8 cellular contexts compared by ENCODE assay signal in the genomic region with DNA sequence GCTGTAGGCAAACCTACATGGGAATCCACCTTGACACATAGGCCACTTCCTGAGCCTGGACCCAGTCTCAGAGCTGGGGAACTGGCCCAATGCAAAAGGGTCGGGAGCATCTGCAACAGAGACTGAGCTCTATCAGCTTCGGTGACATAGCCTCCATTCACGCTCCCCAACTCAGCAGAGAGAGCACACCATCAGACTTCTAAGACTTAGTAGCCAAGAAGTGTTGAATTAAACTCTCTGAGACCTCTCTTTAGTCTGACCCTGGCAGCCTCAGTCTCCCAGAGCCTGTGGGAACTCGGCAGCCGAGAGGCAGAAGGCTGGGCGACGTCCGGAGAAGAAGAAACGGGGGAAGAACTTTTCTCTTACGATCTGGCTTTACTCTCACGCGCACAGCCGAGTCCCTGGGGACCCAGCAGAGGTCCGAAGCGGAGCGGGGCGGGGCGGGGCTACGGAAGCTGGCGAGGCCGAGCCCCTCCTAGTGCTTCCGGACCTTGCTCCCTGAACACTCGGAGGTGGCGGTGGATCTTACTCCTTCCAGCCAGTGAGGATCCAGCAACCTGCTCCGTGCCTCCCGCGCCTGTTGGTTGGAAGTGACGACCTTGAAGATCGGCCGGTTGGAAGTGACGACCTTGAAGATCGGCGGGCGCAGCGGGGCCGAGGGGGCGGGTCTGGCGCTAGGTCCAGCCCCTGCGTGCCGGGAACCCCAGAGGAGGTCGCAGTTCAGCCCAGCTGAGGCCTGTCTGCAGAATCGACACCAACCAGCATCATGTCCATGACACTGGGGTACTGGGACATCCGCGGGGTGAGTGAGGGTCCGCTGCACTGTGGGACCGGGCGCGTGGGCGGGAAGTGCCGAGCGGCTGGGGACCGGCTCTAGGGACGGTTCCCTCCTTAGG. TPM values are rescaled to one million over a fixed set of nuclear protein-coding genes. Genes with fewer than 3 reads are reported as not detected.
DNase-seq lines count a peak whose midpoint lies in the region; ATAC-seq and TF ChIP-seq lines count a peak whose summit lies in the region.

Gene GSTM4 (plus strand): TSS at position 476 of the 896 bp plus-strand sequence. CDS start 291 bp downstream, at position 767.

- H3K9me3 ChIP-seq in IMR-90 (ENCODE audit: control insufficient read depth, insufficient read depth, low read length), result no peaks in the 10 kb centered on the region
- H3K9me3 ChIP-seq in SK-N-MC (ENCODE audit: low read depth, low read length), result no peaks in the 10 kb centered on the region
- no peaks in the 10 kb centered on the region for H3K9me3 ChIP-seq in suprapubic skin

- H3K4me2 ChIP-seq in IMR-90 (ENCODE audit: low read depth, low read length), result peak within 1 kb of the TSS; percentile 92

- H3K4me1 ChIP-seq in IMR-90 (ENCODE audit: control insufficient read depth, insufficient read depth, low read length) (no peaks in the 10 kb centered on the region; the same call in 1 of the 2 replicates), suprapubic skin (peaks cover 17% of the 10 kb centered on the region)

- DNase-seq in DMS79 treated with DMSO at 0.1 percent for 48 hours (lab: John Stamatoyannopoulos, UW) (peak; percentile 49), IMR-90 (peak; percentile 61), SK-N-MC (ENCODE audit: low read depth, low spot score) (no peak), glomerular visceral epithelial cell (ENCODE audit: extremely low spot score) (peak; percentile 74), occipital lobe (lab: John Stamatoyannopoulos, UW) (peak; percentile 77), suprapubic skin (ENCODE audit: low spot score in 2 of 2) (peak; percentile 87 to 93)
- DNase-seq in activated naive CD4-positive, alpha-beta T cell treated with anti-CD3 and anti-CD28 coated beads, Interleukin-2, amount 50 U/mL, for 16 hours, result peak; percentile 63

- peak within 1 kb of the TSS; percentile 98 for H3K14ac ChIP-seq in IMR-90 (replicated peaks; ENCODE audit: low read depth, low read length)

- H2BK15ac ChIP-seq in IMR-90 (ENCODE audit: low read depth, low read length), result peak within 1 kb of the TSS; percentile 97; the same call in 2 of the 3 replicates

- H4K8ac ChIP-seq in IMR-90 (ENCODE audit: low read depth in 2 of 2, low read length in 2 of 2), result peak within 1 kb of the TSS; percentile 88 to 99

- WGBS in IMR-90 (ENCODE audit: extremely low coverage in 2 of 2, insufficient read length in 1 of 2), 2 experiments, result 1% methylated on average over 33 of the region's 53 CpGs; no CpG with 5 or more reads in 1 of the 2 experiments
- WGBS in suprapubic skin, result under 1% methylated on average over 24 of the region's 53 CpGs

- peak within 1 kb of the TSS; percentile 99 for H2BK120ac ChIP-seq in IMR-90 (ENCODE audit: low read depth, low read length)

- in situ Hi-C loops in IMR-90 (cut with MboI; ENCODE audit: low sequenced_read_pairs), result no loop called here

- TF ChIP-seq EP300 in suprapubic skin (IDR thresholded peaks at IDR 0.05), result no peak

- TF ChIP-seq CTCF in IMR-90 (conservative IDR thresholded peaks at IDR 0.05; ENCODE audit: low read depth, low read length) (no peak), suprapubic skin (IDR thresholded peaks at IDR 0.05) (no peak)

- intact Hi-C loops in IMR-90 (cut with micrococcal nuclease), result no loop called here

- peak within 1 kb of the TSS; percentile 91 for H3K18ac ChIP-seq in IMR-90 (ENCODE audit: low read depth, low read length)

- TF ChIP-seq RAD21 in IMR-90 (IDR thresholded peaks at IDR 0.05; ENCODE audit: low read length), result no peak

- H2AFZ ChIP-seq in IMR-90 (replicated peaks; ENCODE audit: low read length, poor library complexity), result peak within 1 kb of the TSS; percentile 100

- peak within 1 kb of the TSS; percentile 87 for H2AK5ac ChIP-seq in IMR-90 (ENCODE audit: low read depth, low read length)

- CTCF ChIA-PET in IMR-90 (lab: Yijun Ruan, JAX), result interaction anchor here (0.6 to 0.8 kb wide), 2 partner anchors 12 to 329 kb away, joined by 3 read pairs; partner anchors contain the start of gene AHCYL1

- peak within 1 kb of the TSS; percentile 89 for H3K56ac ChIP-seq in IMR-90 (ENCODE audit: extremely low read depth, insufficient read depth, low read length)

- dilution Hi-C loops in IMR-90 (cut with HindIII; ENCODE audit: low sequenced_read_pairs, unreplicated experiment), result no loop called here

- ATAC-seq in GM21447 (IDR thresholded peaks at IDR 0.05; ENCODE audit: unreplicated experiment), result peak; percentile 89
- peak; percentile 99 for ATAC-seq in IMR-90 (ENCODE audit: low read depth)

- peak within 1 kb of the TSS; percentile 83 for H3K27ac ChIP-seq in IMR-90 (ENCODE audit: insufficient read depth, low read length)
- 0 out of 2 replicates have a peak within 1 kb of the TSS, but pooled peaks have one; percentile 36 for H3K27ac ChIP-seq in SK-N-MC
- H3K27ac ChIP-seq in suprapubic skin, result peak within 1 kb of the TSS; percentile 83

- peak within 1 kb of the TSS; percentile 91 for H3K9ac ChIP-seq in IMR-90 (ENCODE audit: low read depth, low read length)
- H3K9ac ChIP-seq in SK-N-MC (ENCODE audit: insufficient read length), result peak within 1 kb of the TSS; percentile 79

- H4K20me1 ChIP-seq in IMR-90 (ENCODE audit: insufficient read depth, low read length), result no peaks in the 10 kb centered on the region

- POLR2A ChIA-PET in IMR-90 (lab: Charles Lee; ENCODE audit: unreplicated experiment), result interaction anchor here (0.5 kb wide), 1 partner anchor 39 kb away, joined by 3 read pairs; no protein-coding TSS in a partner anchor

- peak within 1 kb of the TSS; percentile 99 for H3K4ac ChIP-seq in IMR-90 (ENCODE audit: low read depth, low read length)

- peaks cover 9% of the 10 kb centered on the region for H3K9me1 ChIP-seq in IMR-90 (ENCODE audit: insufficient read depth, low read length)

- H3K4me3 ChIP-seq in IMR-90 (ENCODE audit: insufficient read depth, low read depth, low read length) (peak within 1 kb of the TSS; percentile 87), SK-N-MC (peak within 1 kb of the TSS; percentile 78), suprapubic skin (peak within 1 kb of the TSS; percentile 82)

- no TSS peak for BruUV-seq in IMR-90 (replicated peaks; lab: Mats Ljungman, UMichigan)

- peak within 1 kb of the TSS; percentile 88 for H4K5ac ChIP-seq in IMR-90 (ENCODE audit: low read depth, low read length)

- peak within 1 kb of the TSS; percentile 73 for H2BK5ac ChIP-seq in IMR-90 (ENCODE audit: low read depth, low read length, poor library complexity, severe bottlenecking)

- H3K23ac ChIP-seq in IMR-90 (ENCODE audit: low read depth, low read length), result peak within 1 kb of the TSS; percentile 97

- H3K36me3 ChIP-seq in IMR-90 (ENCODE audit: control insufficient read depth, insufficient read depth, low read length) (peaks cover 11% of the 10 kb centered on the region; the same call in 1 of the 2 replicates), SK-N-MC (ENCODE audit: insufficient read depth, low read length) (no peaks in the 10 kb centered on the region), suprapubic skin (peaks cover 3% of the 10 kb centered on the region)

- H3K79me1 ChIP-seq in IMR-90 (ENCODE audit: low read depth in 1 of 2, low read length in 2 of 2), result peaks cover 0 to 10% of the 10 kb centered on the region in 2 experiments; a peak in 3 of 4 replicates

- H4K91ac ChIP-seq in IMR-90 (ENCODE audit: insufficient read depth, low read depth, low read length), result peak within 1 kb of the TSS; percentile 97

- H2AK9ac ChIP-seq in IMR-90 (replicated peaks; ENCODE audit: low read depth, low read length, poor library complexity), result peak within 1 kb of the TSS; percentile 97

- H2BK20ac ChIP-seq in IMR-90 (ENCODE audit: low read depth, low read length), result peak within 1 kb of the TSS; percentile 88

- TF ChIP-seq POLR2A in IMR-90 (IDR thresholded peaks at IDR 0.05; ENCODE audit: low read depth, low read length) (no peak), suprapubic skin (IDR thresholded peaks at IDR 0.05) (no peak)

- H3K27me3 ChIP-seq in IMR-90 (ENCODE audit: control insufficient read depth, insufficient read depth, low read length) (0 out of 2 replicates have a peak, but pooled peaks cover 3% of the 10 kb centered on the region), suprapubic skin (no peaks in the 10 kb centered on the region)

TF ChIP-seq in IMR-90, 13 proteins besides CTCF, POLR2A, EP300 and RAD21:
- TF ChIP-seq MAZ (IDR thresholded peaks at IDR 0.05; ENCODE audit: borderline replicate concordance, low read depth, low read length) (peak; percentile 30; the same call in 1 of the 2 replicates), NFE2L2 (IDR thresholded peaks at IDR 0.05; ENCODE audit: low read depth, low read length) (no peak)

RNA-seq across cellular contexts. Expression of gene GSTM4, which starts in this region (rescaled TPM):
- total RNA-seq in IMR-90 (2012; rRNA removed), result 6.4 and 10.4 TPM in 2 replicates
- 37.8 and 42.2 TPM in 2 replicates for polyA plus RNA-seq in IMR-90 (2012; rRNA removed)
- 29.1 and 38.2 TPM in 2 replicates for polyA plus RNA-seq in IMR-90 (2012; cell fraction: cytosol; rRNA removed)
- 28.6 and 35.6 TPM in 2 replicates for polyA plus RNA-seq in IMR-90 (2012; cell fraction: nucleus; rRNA removed; ENCODE audit: low replicate concordance)
- total RNA-seq in occipital lobe, result 4.7 TPM
- 10 to 100 TPM; 18.7 to 41.1 (median 32.3) TPM for total RNA-seq in suprapubic skin
